ENCODE assay signal across 16 cellular contexts in genomic region chr1:226350504-226350865, GRCh38. TPM values are rescaled to one million over a fixed set of nuclear protein-coding genes. Genes with fewer than 3 reads are reported as not detected.
A peak's percentile ranks its signal among the peaks of the same experiment; 100 is the strongest.
DNase-seq lines count a peak whose midpoint lies in the region; ATAC-seq and TF ChIP-seq lines count a peak whose summit lies in the region.
"Had no signal": no experiment of that assay in that cellular context is flagged by ENCODE, and none has a peak within 500 bp of the region (broad histone marks: within the 10 kb centered on the region; RNA-seq: fewer than 3 reads in every experiment).

No MANE protein-coding gene starts in this region.

- H3K27ac ChIP-seq in cardiac muscle cell = peak overlapping the region; percentile 67
- H3K27ac ChIP-seq in right atrium auricular region = no peak overlapping the region
- H3K27ac ChIP-seq in Peyer's patch = peak overlapping the region; percentile 13 to 68 (median 40)
- H3K27ac ChIP-seq in mesodermal cell (ENCODE audit: low read depth, low read length, severe bottlenecking) = peak overlapping the region; percentile 53
- H3K27ac ChIP-seq in transverse colon = peak overlapping the region in 3 of 4 donors; percentile 17 to 61 (median 30)
- no peak overlapping the region for H3K27ac ChIP-seq in CD8-positive, alpha-beta T cell (ENCODE audit: low read depth, low read length)
- H3K27ac ChIP-seq: brain microvascular endothelial cell, GM23248 had no signal

- CTCF ChIA-PET in CD8-positive, alpha-beta T cell (lab: Charles Lee) = no interaction called here

- H3K4me3 Mint-ChIP-seq in CD8-positive, alpha-beta T cell = no peak overlapping the region
- H3K4me3 Mint-ChIP-seq: activated CD8-positive, alpha-beta memory T cell treated with anti-CD3 and anti-CD28 coated beads, Interleukin-2, amount 10 ng/mL, durations not matched to agents 7 days and 5 days; CD8-positive, alpha-beta memory T cell had no signal

- H3K9me3 Mint-ChIP-seq in CD8-positive, alpha-beta T cell = no peaks in the 10 kb centered on the region
- H3K9me3 Mint-ChIP-seq: CD8-positive, alpha-beta memory T cell had no signal

- H3K4me1 ChIP-seq in cardiac muscle cell (ENCODE audit: low read depth) = peaks cover 62% of the 10 kb centered on the region
- H3K4me1 ChIP-seq in right atrium auricular region = peaks cover 0 to 27% of the 10 kb centered on the region in 2 donors
- H3K4me1 ChIP-seq in Peyer's patch = peaks cover 0 to 19% (median 2%) of the 10 kb centered on the region in 4 donors
- H3K4me1 ChIP-seq in mesodermal cell (ENCODE audit: control insufficient read depth, insufficient read depth, low read length, poor library complexity, severe bottlenecking) = peaks cover 6% of the 10 kb centered on the region
- peaks cover 0 to 13% (median 10%) of the 10 kb centered on the region in 4 donors for H3K4me1 ChIP-seq in transverse colon
- H3K4me1 ChIP-seq in CD8-positive, alpha-beta T cell (ENCODE audit: insufficient read depth, low read length) = no peaks in the 10 kb centered on the region

- H3K27ac Mint-ChIP-seq in CD8-positive, alpha-beta T cell = no peak overlapping the region
- H3K27ac Mint-ChIP-seq: activated CD8-positive, alpha-beta memory T cell treated with anti-CD3 and anti-CD28 coated beads, Interleukin-2, amount 10 ng/mL, durations not matched to agents 7 days and 5 days had no signal

- H3K36me3 Mint-ChIP-seq in CD8-positive, alpha-beta T cell = peaks cover 3% of the 10 kb centered on the region
- H3K36me3 Mint-ChIP-seq: activated CD8-positive, alpha-beta memory T cell treated with anti-CD3 and anti-CD28 coated beads, Interleukin-2, amount 10 ng/mL, durations not matched to agents 7 days and 5 days had no signal

- H3K4me3 ChIP-seq in cardiac muscle cell = no peak overlapping the region
- no peak overlapping the region for H3K4me3 ChIP-seq in right atrium auricular region
- no peak overlapping the region for H3K4me3 ChIP-seq in Peyer's patch
- H3K4me3 ChIP-seq in mesodermal cell (ENCODE audit: extremely low read depth, insufficient read depth, low read length, poor library complexity, severe bottlenecking) = no peak overlapping the region
- H3K4me3 ChIP-seq in transverse colon = no peak overlapping the region
- no peak overlapping the region for H3K4me3 ChIP-seq in CD8-positive, alpha-beta T cell (ENCODE audit: low read depth, low read length)
- H3K4me3 ChIP-seq: GM23248, mucosa of descending colon had no signal

- H3K27me3 Mint-ChIP-seq in CD8-positive, alpha-beta T cell (ENCODE audit: low read depth) = no peaks in the 10 kb centered on the region
- H3K27me3 Mint-ChIP-seq: activated CD8-positive, alpha-beta memory T cell treated with anti-CD3 and anti-CD28 coated beads, Interleukin-2, amount 10 ng/mL, durations not matched to agents 7 days and 5 days; CD8-positive, alpha-beta memory T cell had no signal

- intact Hi-C loops in transverse colon (cut with DNase I; ENCODE audit: low total_unique reads) = no loop called here
- intact Hi-C loops in CD8-positive, alpha-beta T cell (cut with DNase I, micrococcal nuclease) = no loop called here

- in situ Hi-C loops in transverse colon (cut with MboI; ENCODE audit: low pct_ligation_motif_present in 1 of 4, low pct_unique_long_range_greater_than_20kb in 1 of 4, low sequenced_read_pairs in 3 of 4) = no loop called here

- no peak for TF ChIP-seq POLR2A in Peyer's patch (IDR thresholded peaks at IDR 0.05)
- no peak for TF ChIP-seq POLR2A in transverse colon (IDR thresholded peaks at IDR 0.05)

- DNase-seq in cardiac muscle cell (ENCODE audit: low read depth in 1 of 2, low spot score in 1 of 2) (no peak), right atrium auricular region (ENCODE audit: low spot score) (no peak), Peyer's patch (peak in 1 of 3 donors; percentile 58), transverse colon (no peak), OCI-M2 (lab: John Stamatoyannopoulos, UW; ENCODE audit: unreplicated experiment) (no peak)
- DNase-seq in CD8-positive, alpha-beta T cell = no peak
- no peak for DNase-seq in activated CD4-positive, alpha-beta T cell treated with anti-CD3 and anti-CD28 coated beads for 4 hours
- DNase-seq: activated CD8-positive, alpha-beta memory T cell treated with anti-CD3 and anti-CD28 coated beads, Interleukin-2, amount 10 ng/mL, durations not matched to agents 7 days and 5 days; activated naive CD4-positive, alpha-beta T cell treated with anti-CD3 and anti-CD28 coated beads, Interleukin-2, amount 50 U/mL, for 16 hours; brain microvascular endothelial cell; CD8-positive, alpha-beta memory T cell; GM23248; NCI-H1417; NCI-H2227 treated with DMSO at 0.1 percent for 48 hours had no signal

- WGBS in mesodermal cell (ENCODE audit: insufficient coverage in 2 of 2), 2 experiments = 94 to 95% methylated on average over 9 to 10 of the region's 10 CpGs
- 27 to 54% methylated on average over 4 to 10 of the region's 10 CpGs for WGBS in transverse colon (ENCODE audit: low coverage in 1 of 2), 2 donors

- ATAC-seq in CD8-positive, alpha-beta T cell = no peak
- ATAC-seq: activated CD8-positive, alpha-beta memory T cell treated with anti-CD3 and anti-CD28 coated beads, Interleukin-2, amount 10 ng/mL, durations not matched to agents 7 days and 5 days had no signal

- POLR2A ChIA-PET in CD8-positive, alpha-beta T cell (lab: Charles Lee) = no interaction called here

- no peak for TF ChIP-seq CTCF in cardiac muscle cell (IDR thresholded peaks at IDR 0.05; ENCODE audit: low read depth, low read length)
- TF ChIP-seq CTCF in right atrium auricular region (IDR thresholded peaks at IDR 0.05) = no peak
- no peak for TF ChIP-seq CTCF in Peyer's patch (IDR thresholded peaks at IDR 0.05)
- no peak for TF ChIP-seq CTCF in transverse colon (IDR thresholded peaks at IDR 0.05)
- TF ChIP-seq CTCF in CD8-positive, alpha-beta T cell (IDR thresholded peaks at IDR 0.05) = no peak

- no peaks in the 10 kb centered on the region for H3K9me3 ChIP-seq in cardiac muscle cell (ENCODE audit: low read depth)
- H3K9me3 ChIP-seq in right atrium auricular region = no peaks in the 10 kb centered on the region
- H3K9me3 ChIP-seq in Peyer's patch = no peaks in the 10 kb centered on the region
- no peaks in the 10 kb centered on the region for H3K9me3 ChIP-seq in mesodermal cell (ENCODE audit: control insufficient read depth, low read length)
- H3K9me3 ChIP-seq in transverse colon = no peaks in the 10 kb centered on the region
- H3K9me3 ChIP-seq in CD8-positive, alpha-beta T cell (ENCODE audit: low read length) = no peaks in the 10 kb centered on the region
- H3K9me3 ChIP-seq: mucosa of descending colon had no signal

- H3K36me3 ChIP-seq in cardiac muscle cell (no peaks in the 10 kb centered on the region), right atrium auricular region (no peaks in the 10 kb centered on the region), Peyer's patch (no peaks in the 10 kb centered on the region), mesodermal cell (ENCODE audit: control insufficient read depth, insufficient read depth, low read length) (no peaks in the 10 kb centered on the region), transverse colon (no peaks in the 10 kb centered on the region)
- H3K36me3 ChIP-seq in CD8-positive, alpha-beta T cell (ENCODE audit: insufficient read depth, low read length) = no peaks in the 10 kb centered on the region
- H3K36me3 ChIP-seq: brain microvascular endothelial cell had no signal

- TF ChIP-seq EP300 in transverse colon (IDR thresholded peaks at IDR 0.05; ENCODE audit: low read depth) = no peak

- H3K27me3 ChIP-seq in cardiac muscle cell = no peaks in the 10 kb centered on the region
- H3K27me3 ChIP-seq in right atrium auricular region = no peaks in the 10 kb centered on the region
- H3K27me3 ChIP-seq in Peyer's patch = no peaks in the 10 kb centered on the region
- H3K27me3 ChIP-seq in transverse colon = no peaks in the 10 kb centered on the region
- H3K27me3 ChIP-seq in CD8-positive, alpha-beta T cell (ENCODE audit: insufficient read depth, low read length) = no peaks in the 10 kb centered on the region
- H3K27me3 ChIP-seq: brain microvascular endothelial cell had no signal

- peaks cover 2% of the 10 kb centered on the region for H3K4me1 Mint-ChIP-seq in CD8-positive, alpha-beta T cell (ENCODE audit: low read depth)
- H3K4me1 Mint-ChIP-seq: activated CD8-positive, alpha-beta memory T cell treated with anti-CD3 and anti-CD28 coated beads, Interleukin-2, amount 10 ng/mL, durations not matched to agents 7 days and 5 days; CD8-positive, alpha-beta memory T cell had no signal

RNA-seq across cellular contexts. Expression of gene LIN9, which starts 41.5 kb away (rescaled TPM):
- 11.3 and 12.6 TPM in 2 replicates for total RNA-seq in cardiac muscle cell
- polyA plus RNA-seq in cardiac muscle cell = 9.7 and 16.6 TPM in 2 replicates
- 10 to 100 TPM in 1 of 2 donors, 1 to 10 TPM in 1; 2.9 to 11.0 TPM for total RNA-seq in right atrium auricular region
- total RNA-seq in Peyer's patch = 1 to 10 TPM; 2.5 to 6.6 (median 4.2) TPM
- 10.9 TPM for polyA plus RNA-seq in mesodermal cell (2013, experiment 1 of 2)
- polyA plus RNA-seq in mesodermal cell (2013, experiment 2 of 2) = 13.7 TPM
- 1 to 10 TPM in 2 of 4 donors, under 1 TPM in 1, not detected in 1; 1.00 to 3.2 (median 2.3) TPM for total RNA-seq in transverse colon
- total RNA-seq in CD8-positive, alpha-beta T cell = 1 to 10 TPM; 1.1 to 1.3 TPM

RNA-seq across cellular contexts. Expression of gene PARP1, which starts 57.4 kb away (rescaled TPM):
- total RNA-seq in cardiac muscle cell (293 and 373 TPM in 2 replicates), right atrium auricular region (10 to 100 TPM; 68.0 to 70.6 TPM), Peyer's patch (100 to 1,000 TPM in 1 of 4 donors, 10 to 100 TPM in 3; 25.2 to 145 (median 54.4) TPM), transverse colon (10 to 100 TPM; 23.2 to 74.4 (median 38.0) TPM)
- polyA plus RNA-seq in cardiac muscle cell = 192 and 243 TPM in 2 replicates
- 131 TPM for polyA plus RNA-seq in mesodermal cell (2013, experiment 1 of 2)
- 119 TPM for polyA plus RNA-seq in mesodermal cell (2013, experiment 2 of 2)
- 10 to 100 TPM; 38.6 to 46.2 TPM for total RNA-seq in CD8-positive, alpha-beta T cell

Comparison
In these comparisons a context has a peak if more than half of its experiments do, and no peak if none do; other contexts are left out.
1. H3K27ac ChIP-seq: peak in cardiac muscle cell (single experiment), Peyer's patch (4 of 4), mesodermal cell (single experiment) and transverse colon (3 of 4); none in right atrium auricular region (0 of 2) and CD8-positive, alpha-beta T cell (single experiment).